Comparison of ENCODE assay signal across 19 cellular contexts in genomic region chr16:4003576-4003975, GRCh38.
DNase-seq lines count a peak whose midpoint lies in the region; ATAC-seq, FAIRE-seq and TF ChIP-seq lines count a peak whose summit lies in the region.
"Had no signal": no experiment of that assay in that cellular context is flagged by ENCODE, and none has a peak within 500 bp of the region (broad histone marks: within the 10 kb centered on the region; RNA-seq: fewer than 3 reads in every experiment).

No MANE protein-coding gene starts in this region.

- H3K9me3 ChIP-seq in BLaER1 treated with 17β-estradiol and CSF1 and Interleukin-3, amounts not matched to agents 10 nM and 100 nM (replicated peaks in 1 of 11), result no peaks in the 10 kb centered on the region
- no peaks in the 10 kb centered on the region for H3K9me3 ChIP-seq in IMR-90 (ENCODE audit: control insufficient read depth, insufficient read depth, low read length)
- H3K9me3 ChIP-seq in kidney (ENCODE audit: control insufficient read depth in 1 of 2, low read length in 2 of 2), result no peaks in the 10 kb centered on the region

- H3K27ac ChIP-seq in BLaER1 treated with 17β-estradiol and CSF1 and Interleukin-3, amounts not matched to agents 10 nM and 100 nM, result peak overlapping the region in 4 of 11 experiments; percentile 12 to 44 (median 22); a peak in 6 of 22 replicates
- H3K27ac ChIP-seq in IMR-90 (ENCODE audit: insufficient read depth, low read length) (no peak overlapping the region), kidney (ENCODE audit: low read depth in 2 of 2, low read length in 2 of 2) (no peak overlapping the region)

- no peak overlapping the region for H4K91ac ChIP-seq in IMR-90 (ENCODE audit: insufficient read depth, low read depth, low read length)

- no peak overlapping the region for H2BK15ac ChIP-seq in IMR-90 (ENCODE audit: low read depth, low read length)

- peak overlapping the region in 1 of 11 experiments; percentile 0; a peak in 2 of 22 replicates for H3K9ac ChIP-seq in BLaER1 treated with 17β-estradiol and CSF1 and Interleukin-3, amounts not matched to agents 10 nM and 100 nM
- H3K9ac ChIP-seq in IMR-90 (ENCODE audit: low read depth, low read length) (no peak overlapping the region), kidney (ENCODE audit: low read length in 2 of 2) (no peak overlapping the region)

- dilution Hi-C loops in IMR-90 (cut with HindIII; ENCODE audit: low sequenced_read_pairs, unreplicated experiment), result no loop called here

- POLR2A ChIA-PET in IMR-90 (lab: Charles Lee; ENCODE audit: unreplicated experiment), result interaction anchor here (0.6 kb wide), 1 partner anchor 231 kb away, joined by 9 read pairs; no protein-coding TSS in a partner anchor

- intact Hi-C loops in IMR-90 (cut with micrococcal nuclease), result no loop called here
- intact Hi-C loops in kidney (cut with DNase I), result no loop called here
- intact Hi-C loops in activated T-helper 2 cell treated with anti-CD3 and anti-CD28 coated beads, Interferon-gamma antibody, Interleukin-2, Interleukin-4, amounts not matched to agents 10 μg/mL and 5 μg/mL and 100 μg/mL, durations not matched to agents 14 hours and 24 hours and 36 hours (cut with micrococcal nuclease), result no loop called here

- H3K4me1 Mint-ChIP-seq in stimulated activated naive B cell treated with anti-CD40 and anti-IgM and Interleukin-4, amounts not matched to agents 10 μg/mL and 1 μg/mL and 100 μg/mL, for 72 hours, result no peaks in the 10 kb centered on the region
- H3K4me1 Mint-ChIP-seq in activated T-helper 2 cell treated with anti-CD3 and anti-CD28 coated beads, Interferon-gamma antibody, Interleukin-2, Interleukin-4, amounts not matched to agents 10 μg/mL and 5 μg/mL and 100 μg/mL, durations not matched to agents 14 hours and 24 hours and 36 hours (ENCODE audit: low read depth), result peaks cover 15% of the 10 kb centered on the region
- H3K4me1 Mint-ChIP-seq: B cell had no signal

- TF ChIP-seq CTCF in IMR-90 (conservative IDR thresholded peaks at IDR 0.05; ENCODE audit: low read depth, low read length) (no peak), kidney (IDR thresholded peaks at IDR 0.05; ENCODE audit: borderline replicate concordance, extremely low read depth, insufficient read depth) (no peak)

- no peak overlapping the region for H3K18ac ChIP-seq in IMR-90 (ENCODE audit: low read depth, low read length)

- no TSS peak for BruUV-seq in IMR-90 (replicated peaks; lab: Mats Ljungman, UMichigan)

- no peak overlapping the region for H4K5ac ChIP-seq in IMR-90 (ENCODE audit: low read depth, low read length)

- peaks cover 39 to 90% (median 81%) of the 10 kb centered on the region in 10 experiments for H3K4me1 ChIP-seq in BLaER1 treated with 17β-estradiol and CSF1 and Interleukin-3, amounts not matched to agents 10 nM and 100 nM
- peaks cover 27% of the 10 kb centered on the region for H3K4me1 ChIP-seq in IMR-90 (ENCODE audit: control insufficient read depth, insufficient read depth, low read length)
- H3K4me1 ChIP-seq in kidney (ENCODE audit: control insufficient read depth in 1 of 2, insufficient read depth in 1 of 2, low read depth in 1 of 2, low read length in 2 of 2), result peaks cover 0 to 13% of the 10 kb centered on the region in 2 donors

- no peaks in the 10 kb centered on the region for H3K27me3 ChIP-seq in BLaER1 treated with 17β-estradiol and CSF1 and Interleukin-3, amounts not matched to agents 10 nM and 100 nM
- H3K27me3 ChIP-seq in IMR-90 (ENCODE audit: control insufficient read depth, insufficient read depth, low read length), result no peaks in the 10 kb centered on the region

- H4K8ac ChIP-seq in IMR-90 (ENCODE audit: low read depth in 2 of 2, low read length in 2 of 2), result no peak overlapping the region

- no peak for TF ChIP-seq RAD21 in IMR-90 (IDR thresholded peaks at IDR 0.05; ENCODE audit: low read length)

- H3K36me3 Mint-ChIP-seq in stimulated activated naive B cell treated with anti-CD40 and anti-IgM and Interleukin-4, amounts not matched to agents 10 μg/mL and 1 μg/mL and 100 μg/mL, for 72 hours, result peaks cover 3% of the 10 kb centered on the region in 2 donors
- H3K36me3 Mint-ChIP-seq in activated T-helper 2 cell treated with anti-CD3 and anti-CD28 coated beads, Interferon-gamma antibody, Interleukin-2, Interleukin-4, amounts not matched to agents 10 μg/mL and 5 μg/mL and 100 μg/mL, durations not matched to agents 14 hours and 24 hours and 36 hours (ENCODE audit: low read depth), result no peaks in the 10 kb centered on the region

- H2BK120ac ChIP-seq in IMR-90 (ENCODE audit: low read depth, low read length), result no peak overlapping the region

- no peak overlapping the region for H3K14ac ChIP-seq in IMR-90 (replicated peaks; ENCODE audit: low read depth, low read length)

- no peak overlapping the region for H3K56ac ChIP-seq in IMR-90 (ENCODE audit: extremely low read depth, insufficient read depth, low read length)

- H3K4me2 ChIP-seq in BLaER1 treated with 17β-estradiol and CSF1 and Interleukin-3, amounts not matched to agents 10 nM and 100 nM, result peak overlapping the region; percentile 32 to 69 (median 58)
- H3K4me2 ChIP-seq in IMR-90 (ENCODE audit: low read depth, low read length), result no peak overlapping the region

- peak overlapping the region; percentile 24; the same call in 1 of the 2 replicates for H2AK5ac ChIP-seq in IMR-90 (ENCODE audit: low read depth, low read length)

- no peak overlapping the region for H2BK5ac ChIP-seq in IMR-90 (ENCODE audit: low read depth, low read length, poor library complexity, severe bottlenecking)

- H3K4ac ChIP-seq in IMR-90 (ENCODE audit: low read depth, low read length), result no peak overlapping the region

- no peak overlapping the region for H2BK20ac ChIP-seq in IMR-90 (ENCODE audit: low read depth, low read length)

- ATAC-seq in IMR-90 (ENCODE audit: low read depth), result no peak
- no peak for ATAC-seq in stimulated activated naive B cell treated with anti-CD40 and anti-IgM and Interleukin-4, amounts not matched to agents 10 μg/mL and 1 μg/mL and 100 μg/mL, for 72 hours (replicated peaks)
- no peak for ATAC-seq in GM18870 (IDR thresholded peaks at IDR 0.05; ENCODE audit: unreplicated experiment)
- ATAC-seq: CD8-positive, alpha-beta T cell had no signal

- FAIRE-seq in kidney (lab: Jason Lieb, UNC), result no peak
- FAIRE-seq: A204.1, D721Med, G401.6, GM12892 had no signal

- H3K4me3 Mint-ChIP-seq in stimulated activated naive B cell treated with anti-CD40 and anti-IgM and Interleukin-4, amounts not matched to agents 10 μg/mL and 1 μg/mL and 100 μg/mL, for 72 hours, result no peak overlapping the region
- H3K4me3 Mint-ChIP-seq in activated T-helper 2 cell treated with anti-CD3 and anti-CD28 coated beads, Interferon-gamma antibody, Interleukin-2, Interleukin-4, amounts not matched to agents 10 μg/mL and 5 μg/mL and 100 μg/mL, durations not matched to agents 14 hours and 24 hours and 36 hours (ENCODE audit: low read depth), result no peak overlapping the region
- H3K4me3 Mint-ChIP-seq: B cell; CD14-positive monocyte; CD8-positive, alpha-beta T cell had no signal

- WGBS in IMR-90 (ENCODE audit: extremely low coverage in 2 of 2, insufficient read length in 1 of 2), 2 experiments, result 99% methylated on average over 8 of the region's 11 CpGs; no CpG with 5 or more reads in 1 of the 2 experiments

- TF ChIP-seq POLR2A in IMR-90 (IDR thresholded peaks at IDR 0.05; ENCODE audit: low read depth, low read length), result no peak

- H3K9me1 ChIP-seq in IMR-90 (ENCODE audit: insufficient read depth, low read length), result peaks cover 41% of the 10 kb centered on the region

- H3K23ac ChIP-seq in IMR-90 (ENCODE audit: low read depth, low read length), result no peak overlapping the region

- CTCF ChIA-PET in IMR-90 (lab: Yijun Ruan, JAX), result interaction anchor here (0.6 kb wide), 1 partner anchor 26 kb away, joined by 3 read pairs; no protein-coding TSS in a partner anchor

- no peaks in the 10 kb centered on the region for H3K27me3 Mint-ChIP-seq in stimulated activated naive B cell treated with anti-CD40 and anti-IgM and Interleukin-4, amounts not matched to agents 10 μg/mL and 1 μg/mL and 100 μg/mL, for 72 hours
- H3K27me3 Mint-ChIP-seq in activated T-helper 2 cell treated with anti-CD3 and anti-CD28 coated beads, Interferon-gamma antibody, Interleukin-2, Interleukin-4, amounts not matched to agents 10 μg/mL and 5 μg/mL and 100 μg/mL, durations not matched to agents 14 hours and 24 hours and 36 hours (ENCODE audit: low read depth), result no peaks in the 10 kb centered on the region
- H3K27me3 Mint-ChIP-seq: B cell had no signal

- no peak overlapping the region for H3K4me3 ChIP-seq in BLaER1 treated with 17β-estradiol and CSF1 and Interleukin-3, amounts not matched to agents 10 nM and 100 nM
- no peak overlapping the region for H3K4me3 ChIP-seq in IMR-90 (ENCODE audit: insufficient read depth, low read depth, low read length)
- H3K4me3 ChIP-seq in kidney (ENCODE audit: low read length in 2 of 2), result no peak overlapping the region

- H3K27ac Mint-ChIP-seq in stimulated activated naive B cell treated with anti-CD40 and anti-IgM and Interleukin-4, amounts not matched to agents 10 μg/mL and 1 μg/mL and 100 μg/mL, for 72 hours, result peak overlapping the region; percentile 15
- no peak overlapping the region for H3K27ac Mint-ChIP-seq in activated T-helper 2 cell treated with anti-CD3 and anti-CD28 coated beads, Interferon-gamma antibody, Interleukin-2, Interleukin-4, amounts not matched to agents 10 μg/mL and 5 μg/mL and 100 μg/mL, durations not matched to agents 14 hours and 24 hours and 36 hours
- H3K27ac Mint-ChIP-seq: B cell had no signal

- H3K9me3 Mint-ChIP-seq in stimulated activated naive B cell treated with anti-CD40 and anti-IgM and Interleukin-4, amounts not matched to agents 10 μg/mL and 1 μg/mL and 100 μg/mL, for 72 hours, result no peaks in the 10 kb centered on the region
- H3K9me3 Mint-ChIP-seq in activated T-helper 2 cell treated with anti-CD3 and anti-CD28 coated beads, Interferon-gamma antibody, Interleukin-2, Interleukin-4, amounts not matched to agents 10 μg/mL and 5 μg/mL and 100 μg/mL, durations not matched to agents 14 hours and 24 hours and 36 hours, result no peaks in the 10 kb centered on the region
- H3K9me3 Mint-ChIP-seq: CD14-positive monocyte; CD8-positive, alpha-beta T cell had no signal

- H4K20me1 ChIP-seq in BLaER1 treated with 17β-estradiol and CSF1 and Interleukin-3, amounts not matched to agents 10 nM and 100 nM, result peaks cover 6 to 76% (median 28%) of the 10 kb centered on the region in 11 experiments; a peak in 18 of 22 replicates
- peaks cover 8% of the 10 kb centered on the region for H4K20me1 ChIP-seq in IMR-90 (ENCODE audit: insufficient read depth, low read length)

- peaks cover 29 to 86% of the 10 kb centered on the region in 2 experiments; a peak in 3 of 4 replicates for H3K79me1 ChIP-seq in IMR-90 (ENCODE audit: low read depth in 1 of 2, low read length in 2 of 2)

- in situ Hi-C loops in IMR-90 (cut with MboI; ENCODE audit: low sequenced_read_pairs), result no loop called here

- no peak overlapping the region for H2AK9ac ChIP-seq in IMR-90 (replicated peaks; ENCODE audit: low read depth, low read length, poor library complexity)

- DNase-seq in IMR-90, result no peak
- DNase-seq in kidney, result peak; percentile 13
- DNase-seq in stimulated activated naive B cell treated with anti-CD40 and anti-IgM and Interleukin-4, amounts not matched to agents 10 μg/mL and 1 μg/mL and 100 μg/mL, for 72 hours, result no peak
- no peak for DNase-seq in activated T-helper 2 cell treated with anti-CD3 and anti-CD28 coated beads, Interferon-gamma antibody, Interleukin-2, Interleukin-4, amounts not matched to agents 10 μg/mL and 5 μg/mL and 100 μg/mL, durations not matched to agents 14 hours and 24 hours and 36 hours (ENCODE audit: low spot score)
- no peak for DNase-seq in foreskin melanocyte
- DNase-seq: CD8-positive, alpha-beta T cell; COR-L47; DMS153; DMS79 treated with DMSO at 0.1 percent for 48 hours; EL; HCEC 1CT had no signal

- no peak overlapping the region for H2AFZ ChIP-seq in IMR-90 (replicated peaks; ENCODE audit: low read length, poor library complexity)

- H3K36me3 ChIP-seq in BLaER1 treated with 17β-estradiol and CSF1 and Interleukin-3, amounts not matched to agents 10 nM and 100 nM, result peaks cover 18 to 75% (median 54%) of the 10 kb centered on the region in 11 experiments; a peak in 20 of 22 replicates
- 0 out of 2 replicates have a peak, but pooled peaks cover 2% of the 10 kb centered on the region for H3K36me3 ChIP-seq in IMR-90 (ENCODE audit: control insufficient read depth, insufficient read depth, low read length)
- H3K36me3 ChIP-seq in kidney (ENCODE audit: control insufficient read depth in 1 of 2, insufficient read depth in 2 of 2, low read length in 2 of 2), result no peaks in the 10 kb centered on the region
